In genomic region chr21:41821756-41822431, GRCh38 we compare ENCODE assay signal across 21 cellular contexts. TPM values are rescaled to one million over a fixed set of nuclear protein-coding genes. Genes with fewer than 3 reads are reported as not detected.
DNase-seq lines count a peak whose midpoint lies in the region; ATAC-seq, FAIRE-seq and TF ChIP-seq lines count a peak whose summit lies in the region.
"Had no signal": no experiment of that assay in that cellular context is flagged by ENCODE, and none has a peak within 500 bp of the region (broad histone marks: within the 10 kb centered on the region; RNA-seq: fewer than 3 reads in every experiment).

No MANE protein-coding gene starts in this region.

- no peak overlapping the region for H2BK20ac ChIP-seq in H1 (ENCODE audit: low read length)

- no peak for FAIRE-seq in H1 (lab: Jason Lieb, UNC)
- FAIRE-seq: GM12878, GM18507 had no signal

- H3K4me3 ChIP-seq in SK-N-SH (ENCODE audit: low read depth in 2 of 2, low read length in 1 of 2), result no peak overlapping the region
- no peak overlapping the region for H3K4me3 ChIP-seq in HEK293 (ENCODE audit: low read depth, low read length)
- H3K4me3 ChIP-seq in H1 (ENCODE audit: extremely low read depth in 1 of 4, insufficient read depth in 2 of 4, low read depth in 3 of 4, low read length in 4 of 4), result no peak overlapping the region
- H3K4me3 ChIP-seq in sigmoid colon, result no peak overlapping the region
- H3K4me3 ChIP-seq: GM12878 had no signal

- H3K56ac ChIP-seq in H1 (replicated peaks; ENCODE audit: insufficient read length, low read depth, low read length), result no peak overlapping the region

- peaks cover 6% of the 10 kb centered on the region for H3F3A ChIP-seq in SK-N-SH (replicated peaks; ENCODE audit: insufficient read depth)

- H2AFZ ChIP-seq in SK-N-SH (ENCODE audit: low read depth) (no peak overlapping the region), H1 (ENCODE audit: low read length) (no peak overlapping the region)

- peaks cover 0 to 10% of the 10 kb centered on the region in 2 experiments; a peak in 1 of 4 replicates for H3K4me1 ChIP-seq in SK-N-SH (ENCODE audit: control insufficient read depth in 1 of 2, insufficient read depth in 2 of 2, low read depth in 1 of 2, low read length in 1 of 2)
- H3K4me1 ChIP-seq in HEK293 (ENCODE audit: control insufficient read depth, insufficient read depth, low read length), result no peaks in the 10 kb centered on the region
- H3K4me1 ChIP-seq in H1 (replicated peaks in 1 of 4; ENCODE audit: control insufficient read depth in 3 of 4, insufficient read depth in 4 of 4, low read length in 3 of 4), result peaks cover 0 to 2% (median 0%) of the 10 kb centered on the region in 4 experiments; a peak in 1 of 7 replicates
- peaks cover 0 to 3% (median under 1%) of the 10 kb centered on the region in 4 donors for H3K4me1 ChIP-seq in sigmoid colon

- H3K27me3 Mint-ChIP-seq in chondrocyte (ENCODE audit: low read depth), result no peaks in the 10 kb centered on the region
- H3K27me3 Mint-ChIP-seq: IgD-negative memory B cell had no signal

- no peak overlapping the region for H4K91ac ChIP-seq in H1 (replicated peaks; ENCODE audit: insufficient read length, low read length)

- H3K4me2 ChIP-seq in SK-N-SH, result no peak overlapping the region
- no peak overlapping the region for H3K4me2 ChIP-seq in H1 (ENCODE audit: insufficient read depth in 1 of 2, low read depth in 2 of 2, low read length in 2 of 2)

- intact Hi-C loops in sigmoid colon (cut with DNase I), result no loop called here

- H3K27ac Mint-ChIP-seq in chondrocyte (ENCODE audit: unreplicated experiment), result no peak overlapping the region
- H3K27ac Mint-ChIP-seq: IgD-negative memory B cell had no signal

- H4K20me1 ChIP-seq in SK-N-SH (ENCODE audit: insufficient read depth), result 0 out of 2 replicates have a peak, but pooled peaks cover 3% of the 10 kb centered on the region
- peaks cover 2% of the 10 kb centered on the region in 2 experiments for H4K20me1 ChIP-seq in H1 (replicated peaks in 1 of 2; ENCODE audit: control insufficient read depth in 1 of 2, insufficient read depth in 2 of 2, low read length in 2 of 2)

- H4K5ac ChIP-seq in H1 (ENCODE audit: insufficient read length, low read depth, low read length), result no peak overlapping the region

- CTCF ChIA-PET in SK-N-SH (lab: Yijun Ruan, JAX), result interaction anchor here (0.7 to 1.3 kb wide), 2 partner anchors 45 to 212 kb away, joined by 3 read pairs; no protein-coding TSS in a partner anchor
- CTCF ChIA-PET in HEK293 (lab: Yijun Ruan, JAX), result interaction anchor here (7.6 kb wide), 1 partner anchor 209 kb away, joined by 203 read pairs; no protein-coding TSS in a partner anchor
- CTCF ChIA-PET in H1 (lab: Charles Lee; ENCODE audit: partially characterized antibody), result interaction anchor here (8.1 kb wide), 1 partner anchor 209 kb away, joined by 132 read pairs; no protein-coding TSS in a partner anchor

- H3K9me3 Mint-ChIP-seq in chondrocyte (ENCODE audit: low read depth), result no peaks in the 10 kb centered on the region
- H3K9me3 Mint-ChIP-seq: CD14-positive monocyte, IgD-negative memory B cell had no signal

- TF ChIP-seq CTCF in SK-N-SH (IDR thresholded peaks at IDR 0.05), result no peak
- TF ChIP-seq CTCF in HEK293 (tag by site-specific recombination; IDR thresholded peaks at IDR 0.05), result no peak
- TF ChIP-seq CTCF in H1 (IDR thresholded peaks at IDR 0.05; ENCODE audit: control extremely low read depth in 1 of 3, insufficient read depth in 1 of 3, low read depth in 1 of 3, low read length in 3 of 3), result no peak
- TF ChIP-seq CTCF in sigmoid colon (IDR thresholded peaks at IDR 0.05), result no peak
- TF ChIP-seq CTCF in chondrocyte (IDR thresholded peaks at IDR 0.05), result no peak

- no peak overlapping the region for H3K9ac ChIP-seq in SK-N-SH
- H3K9ac ChIP-seq in H1 (replicated peaks in 1 of 4; ENCODE audit: extremely low read depth in 1 of 4, low read depth in 3 of 4, low read length in 3 of 4), result no peak overlapping the region

- no peak overlapping the region for H3K4ac ChIP-seq in H1 (replicated peaks; ENCODE audit: insufficient read length, low read depth, low read length)

- TF ChIP-seq POLR2A in H1 (IDR thresholded peaks at IDR 0.05; ENCODE audit: control extremely low read depth in 1 of 2, low read depth in 2 of 2, low read length in 2 of 2), result no peak
- TF ChIP-seq POLR2A in sigmoid colon (IDR thresholded peaks at IDR 0.05), result no peak

- H2BK120ac ChIP-seq in H1 (replicated peaks; ENCODE audit: low read depth, low read length), result no peak overlapping the region

- H3K14ac ChIP-seq in H1 (ENCODE audit: insufficient read length), result no peak overlapping the region

- H3K23ac ChIP-seq in H1 (ENCODE audit: insufficient read length), result no peak overlapping the region

- no peak for ATAC-seq in SK-N-SH treated with all-trans-retinoic acid at 6 μM for 48 hours
- no peak for ATAC-seq in esophagus mucosa
- ATAC-seq: GM12878, HCT116 had no signal

- TF ChIP-seq EP300 in SK-N-SH (IDR thresholded peaks at IDR 0.05; ENCODE audit: borderline replicate concordance in 1 of 2, low read depth in 1 of 2, low read length in 1 of 2) (no peak), H1 (IDR thresholded peaks at IDR 0.05; ENCODE audit: borderline replicate concordance in 1 of 2, low read depth in 2 of 2, low read length in 2 of 2) (no peak), sigmoid colon (IDR thresholded peaks at IDR 0.05) (no peak)

- H2AK5ac ChIP-seq in H1 (ENCODE audit: low read depth, low read length), result no peak overlapping the region

- H3K9me3 ChIP-seq in SK-N-SH (no peaks in the 10 kb centered on the region), HEK293 (ENCODE audit: control insufficient read depth, insufficient read depth, low read depth, low read length) (no peaks in the 10 kb centered on the region), H1 (ENCODE audit: insufficient read depth in 2 of 2, low read depth in 1 of 2, low read length in 1 of 2) (no peaks in the 10 kb centered on the region), sigmoid colon (no peaks in the 10 kb centered on the region)
- H3K9me3 ChIP-seq: Caco-2 had no signal

- H3K27me3 ChIP-seq in SK-N-SH (ENCODE audit: insufficient read depth) (no peaks in the 10 kb centered on the region), H1 (replicated peaks in 1 of 4; ENCODE audit: control insufficient read depth in 3 of 4, extremely low read depth in 1 of 4, insufficient read depth in 3 of 4, low read length in 3 of 4) (no peaks in the 10 kb centered on the region), sigmoid colon (no peaks in the 10 kb centered on the region)

- H3K36me3 Mint-ChIP-seq in chondrocyte (ENCODE audit: low read depth), result peaks cover 14% of the 10 kb centered on the region

- WGBS in SK-N-SH (ENCODE audit: low lambda C conversion rate), result 74% methylated on average over 27 of the region's 32 CpGs
- WGBS in H1 (ENCODE audit: extremely low coverage in 1 of 2, insufficient coverage in 1 of 2, insufficient read length in 1 of 2, insufficient replicate concordance in 2 of 2, low coverage in 1 of 2, low lambda C conversion rate in 2 of 2, missing lambda C conversion rate in 1 of 2), 2 experiments, result 87% methylated on average over 31 of the region's 32 CpGs; no CpG with 5 or more reads in 1 of the 2 experiments
- WGBS in sigmoid colon, 2 donors, result 93 to 94% methylated on average over 32 of the region's 32 CpGs

- POLR2A ChIA-PET in SK-N-SH (lab: Yijun Ruan, JAX), result no interaction called here
- POLR2A ChIA-PET in HEK293 (lab: Yijun Ruan, JAX), result no interaction called here
- POLR2A ChIA-PET in H1 (lab: Charles Lee; ENCODE audit: partially characterized antibody), result no interaction called here

- H3K4me3 Mint-ChIP-seq in chondrocyte (ENCODE audit: unreplicated experiment), result no peak overlapping the region
- H3K4me3 Mint-ChIP-seq: CD14-positive monocyte, IgD-negative memory B cell had no signal

- no peak overlapping the region for H2BK15ac ChIP-seq in H1 (ENCODE audit: low read length)

- no peaks in the 10 kb centered on the region for H3K9me2 ChIP-seq in SK-N-SH

- no peak overlapping the region for H3K18ac ChIP-seq in H1 (ENCODE audit: extremely low read depth, low read length)

- DNase-seq in SK-N-SH (peak; percentile 81), H1 (ENCODE audit: low read depth in 1 of 2, low spot score in 2 of 2) (no peak), sigmoid colon (peak; percentile 58), chondrocyte (ENCODE audit: low spot score) (no peak), 8988T (no peak)
- DNase-seq: Caco-2, NCI-H1417 treated with DMSO at 0.1 percent for 48 hours, NCI-H2029 treated with DMSO at 0.1 percent for 48 hours, NCI-H2227 treated with DMSO at 0.1 percent for 48 hours, NCI-H526 had no signal

- H3K36me3 ChIP-seq in SK-N-SH (replicated peaks in 1 of 2; ENCODE audit: control insufficient read depth in 1 of 2, insufficient read depth in 2 of 2, low read length in 1 of 2), result peaks cover 0 to 4% of the 10 kb centered on the region in 2 experiments
- H3K36me3 ChIP-seq in HEK293 (ENCODE audit: control insufficient read depth in 2 of 2, insufficient read depth in 1 of 2, low read length in 2 of 2), result peaks cover 0 to 29% of the 10 kb centered on the region in 2 experiments; a peak in 1 of 3 replicates
- peaks cover 0 to 3% (median under 1%) of the 10 kb centered on the region in 4 experiments; a peak in 4 of 8 replicates for H3K36me3 ChIP-seq in H1 (ENCODE audit: control insufficient read depth in 2 of 4, insufficient read depth in 4 of 4, low read length in 3 of 4)
- peaks cover 0 to 50% (median 2%) of the 10 kb centered on the region in 4 donors for H3K36me3 ChIP-seq in sigmoid colon

- H2BK12ac ChIP-seq in H1 (ENCODE audit: low read depth, low read length), result no peak overlapping the region

- H3K27ac ChIP-seq in SK-N-SH (ENCODE audit: low read depth in 2 of 2, low read length in 1 of 2) (no peak overlapping the region), HEK293 (ENCODE audit: extremely low read depth, low read depth, low read length) (no peak overlapping the region), H1 (ENCODE audit: low read depth, low read length) (no peak overlapping the region), sigmoid colon (no peak overlapping the region)
- H3K27ac ChIP-seq: 22Rv1 had no signal

- peaks cover 8% of the 10 kb centered on the region for H3K4me1 Mint-ChIP-seq in chondrocyte (ENCODE audit: low read depth)

- H3K79me1 ChIP-seq in H1 (ENCODE audit: low read depth, low read length), result no peaks in the 10 kb centered on the region

- peak overlapping the region; percentile 47; the same call in 1 of the 2 replicates for H4K8ac ChIP-seq in H1 (ENCODE audit: extremely low read depth, insufficient read depth, low read length)

- no peaks in the 10 kb centered on the region for H3K79me2 ChIP-seq in SK-N-SH (ENCODE audit: insufficient read depth)
- H3K79me2 ChIP-seq in H1 (ENCODE audit: control insufficient read depth in 1 of 2, insufficient read depth in 2 of 2, low read length in 2 of 2), result no peaks in the 10 kb centered on the region

- TF ChIP-seq RAD21 in SK-N-SH (IDR thresholded peaks at IDR 0.05; ENCODE audit: low read length) (no peak), H1 (IDR thresholded peaks at IDR 0.05 in 1 of 2, conservative IDR thresholded peaks at IDR 0.05 in 1 of 2; ENCODE audit: low read depth in 2 of 2, low read length in 2 of 2) (no peak)

- no peak overlapping the region; the same call in 1 of the 2 replicates for H2BK5ac ChIP-seq in H1 (ENCODE audit: low read depth, low read length)

- H3K23me2 ChIP-seq in H1 (ENCODE audit: low read depth, low read length), result no peaks in the 10 kb centered on the region

RNA-seq across cellular contexts. Expression of gene RIPK4, which starts 55.0 kb away (rescaled TPM):
- polyA plus RNA-seq in SK-N-SH (2012; rRNA removed) (7.0 and 11.0 TPM in 2 replicates), H1 (2011; rRNA removed) (2.7 and 4.5 TPM in 2 replicates), sigmoid colon (1 to 10 TPM; 4.0 to 7.8 (median 6.9) TPM)
- polyA plus RNA-seq in SK-N-SH (2012; cell fraction: cytosol; rRNA removed), result 4.2 and 5.7 TPM in 2 replicates
- 33.7 and 42.4 TPM in 2 replicates for polyA plus RNA-seq in SK-N-SH (2012; cell fraction: nucleus; rRNA removed)
- total RNA-seq in H1 (2021; fragmentation: NEBNext Ultra II Directional; extraction: Animal tissue kit (Norgen Biotek cat#: 25700)), result 4.5 and 5.6 TPM in 2 replicates
- 2.8 TPM for polyA plus RNA-seq in H1 (2011; cell fraction: cytosol; rRNA removed)
- polyA plus RNA-seq in H1 (2011; cell fraction: nucleus; rRNA removed), result 4.9 TPM
- 2.6 to 5.4 TPM (median 5.1 TPM) in 4 replicates for polyA plus RNA-seq in H1 (2012, experiment 1 of 2)
- 4.1 TPM for polyA plus RNA-seq in H1 (2012, experiment 2 of 2)
- polyA plus RNA-seq in H1 (2013, experiment 1 of 2), result 1.8 TPM
- polyA plus RNA-seq in H1 (2013, experiment 2 of 2), result 1.7 TPM
- 2.7 and 3.5 TPM in 2 replicates for polyA minus RNA-seq in H1 (2011; rRNA and poly(A)+ RNA removed)
- polyA minus RNA-seq in H1 (2011; cell fraction: cytosol; rRNA and poly(A)+ RNA removed), result 3.4 TPM
- polyA minus RNA-seq in H1 (2011; cell fraction: nucleus; rRNA and poly(A)+ RNA removed), result 3.7 TPM
- total RNA-seq in sigmoid colon (under 1 TPM; under 0.01 to 0.54 (median 0.30) TPM), esophagus mucosa (51.1 TPM), chondrocyte (6.1 to 11.3 TPM (median 11.1 TPM) in 3 replicates)
- total RNA-seq: G401, LHCN-M2 had no signal
- polyA plus RNA-seq: GM12878, IgD-negative memory B cell had no signal

RNA-seq across cellular contexts. Expression of gene PRDM15, which starts 57.2 kb away (rescaled TPM):
- 6.6 and 7.0 TPM in 2 replicates for polyA plus RNA-seq in SK-N-SH (2012; rRNA removed)
- 2.5 and 3.0 TPM in 2 replicates for polyA plus RNA-seq in SK-N-SH (2012; cell fraction: cytosol; rRNA removed)
- 25.7 and 30.7 TPM in 2 replicates for polyA plus RNA-seq in SK-N-SH (2012; cell fraction: nucleus; rRNA removed)
- 10.5 TPM in 2 replicates for total RNA-seq in H1 (2021; fragmentation: NEBNext Ultra II Directional; extraction: Animal tissue kit (Norgen Biotek cat#: 25700))
- 9.7 and 11.5 TPM in 2 replicates for polyA plus RNA-seq in H1 (2011; rRNA removed)
- 8.9 TPM for polyA plus RNA-seq in H1 (2011; cell fraction: cytosol; rRNA removed)
- 32.0 TPM for polyA plus RNA-seq in H1 (2011; cell fraction: nucleus; rRNA removed)
- 7.7 to 9.1 TPM (median 8.6 TPM) in 4 replicates for polyA plus RNA-seq in H1 (2012, experiment 1 of 2)
- 0.76 TPM for polyA plus RNA-seq in H1 (2012, experiment 2 of 2)
- 4.3 TPM for polyA plus RNA-seq in H1 (2013, experiment 1 of 2)
- polyA plus RNA-seq in H1 (2013, experiment 2 of 2), result 4.1 TPM
- 34.3 and 35.1 TPM in 2 replicates for polyA minus RNA-seq in H1 (2011; rRNA and poly(A)+ RNA removed)
- polyA minus RNA-seq in H1 (2011; cell fraction: cytosol; rRNA and poly(A)+ RNA removed), result 8.6 TPM
- polyA minus RNA-seq in H1 (2011; cell fraction: nucleus; rRNA and poly(A)+ RNA removed), result 22.0 TPM
- 1 to 10 TPM; 3.5 to 6.9 (median 5.2) TPM for total RNA-seq in sigmoid colon
- 1 to 10 TPM; 1.2 to 5.7 (median 3.0) TPM for polyA plus RNA-seq in sigmoid colon
- total RNA-seq in esophagus mucosa, result 5.5 TPM
- total RNA-seq in chondrocyte, result 4.9 to 9.2 TPM (median 7.8 TPM) in 3 replicates

Comparison
In these comparisons a context has a peak if more than half of its experiments do, and no peak if none do; other contexts are left out.
1. DNase-seq: peak in SK-N-SH (single experiment) and sigmoid colon (single experiment); none in H1 (0 of 2), chondrocyte (single experiment) and 8988T (single experiment).